Comparison of ENCODE assay signal across 6 cellular contexts in the genomic region with DNA sequence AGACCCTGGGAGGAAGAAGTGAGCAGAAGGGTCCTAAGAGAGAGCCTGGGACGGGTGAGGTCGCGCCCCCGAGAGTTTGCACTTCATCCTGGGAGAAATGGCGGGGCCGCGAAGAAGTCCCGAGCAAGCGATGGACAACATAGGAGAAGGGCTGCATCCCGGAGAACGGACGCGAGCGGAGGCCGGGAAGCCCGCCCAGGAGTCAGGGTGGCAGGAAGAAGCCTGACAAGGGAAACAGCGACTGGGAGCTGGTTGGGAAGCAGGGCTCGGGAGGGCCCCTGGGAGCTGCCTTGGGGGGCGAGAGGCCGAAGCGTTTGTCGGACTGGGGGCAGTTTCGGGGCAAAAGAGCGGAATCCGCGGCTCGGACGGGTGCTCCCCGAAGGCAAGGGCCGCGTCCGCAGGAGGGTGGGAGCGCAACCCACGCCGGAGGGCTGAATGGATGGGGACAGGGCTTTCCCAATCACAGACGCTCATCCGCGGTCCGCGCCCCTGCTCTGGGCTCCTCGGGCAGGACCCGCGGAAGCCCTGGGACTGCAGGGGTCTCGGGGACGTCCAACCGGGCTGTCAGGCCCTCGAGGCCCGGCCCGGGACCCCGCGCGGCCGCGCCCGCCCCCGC. TPM values are rescaled to one million over a fixed set of nuclear protein-coding genes. Genes with fewer than 3 reads are reported as not detected.
DNase-seq lines count a peak whose midpoint lies in the region; ATAC-seq and TF ChIP-seq lines count a peak whose summit lies in the region.

No MANE protein-coding gene starts in this region.

- H3K9me3 ChIP-seq in CD4-positive, alpha-beta memory T cell (ENCODE audit: control insufficient read depth in 1 of 2, low read length in 2 of 2), result no peaks in the 10 kb centered on the region

- intact Hi-C loops in CD4-positive, alpha-beta memory T cell (cut with micrococcal nuclease), result loop anchor here (1.0 kb wide), 4 partner anchors 9 to 21 kb away; a partner anchor contains a TSS

- H3K4me3 ChIP-seq in CD4-positive, alpha-beta memory T cell (ENCODE audit: low read length in 2 of 2), result peak overlapping the region; percentile 69 to 93
- H3K4me3 ChIP-seq in choroid plexus epithelial cell (ENCODE audit: low read depth, low read length), result peak overlapping the region; percentile 88

- H3K36me3 ChIP-seq in CD4-positive, alpha-beta memory T cell (ENCODE audit: insufficient read depth, low read length), result peaks cover 7% of the 10 kb centered on the region

- peak; percentile 18 for ATAC-seq in HG03159 (IDR thresholded peaks at IDR 0.05; ENCODE audit: unreplicated experiment)

- peaks cover 3 to 23% of the 10 kb centered on the region in 2 donors for H3K36me3 Mint-ChIP-seq in CD4-positive, alpha-beta memory T cell
- no peaks in the 10 kb centered on the region for H3K36me3 Mint-ChIP-seq in osteocyte (ENCODE audit: unreplicated experiment)

- H3K27ac Mint-ChIP-seq in CD4-positive, alpha-beta memory T cell, result peak overlapping the region; percentile 98 to 100 (median 99)
- H3K27ac Mint-ChIP-seq in osteocyte (ENCODE audit: unreplicated experiment), result peak overlapping the region; percentile 82

- no peaks in the 10 kb centered on the region for H3K9me3 Mint-ChIP-seq in CD4-positive, alpha-beta memory T cell
- no peaks in the 10 kb centered on the region for H3K9me3 Mint-ChIP-seq in osteocyte (ENCODE audit: unreplicated experiment)

- H3K27me3 Mint-ChIP-seq in CD4-positive, alpha-beta memory T cell, result peaks cover 0 to 3% of the 10 kb centered on the region in 2 donors
- H3K27me3 Mint-ChIP-seq in osteocyte (ENCODE audit: unreplicated experiment), result no peaks in the 10 kb centered on the region

- H3K4me1 Mint-ChIP-seq in CD4-positive, alpha-beta memory T cell, result peaks cover 13 to 43% (median 28%) of the 10 kb centered on the region in 4 donors
- H3K4me1 Mint-ChIP-seq in osteocyte (ENCODE audit: unreplicated experiment), result peaks cover 30% of the 10 kb centered on the region

- peak overlapping the region; percentile 98 to 100 (median 100) for H3K4me3 Mint-ChIP-seq in CD4-positive, alpha-beta memory T cell
- peak overlapping the region; percentile 98 for H3K4me3 Mint-ChIP-seq in osteocyte (ENCODE audit: unreplicated experiment)

- CTCF ChIA-PET in CD4-positive, alpha-beta memory T cell (lab: Charles Lee; ENCODE audit: partially characterized antibody), result interaction anchor here (0.7 to 2.0 kb wide), 3 partner anchors 9 to 45 kb away, joined by 3 to 9 read pairs (median 4); no protein-coding TSS in a partner anchor

- DNase-seq in CD4-positive, alpha-beta memory T cell, result peak in 1 of 5 donors; percentile 40
- DNase-seq in choroid plexus epithelial cell (ENCODE audit: low read depth) (no peak), osteocyte (ENCODE audit: extremely low spot score, unreplicated experiment) (no peak), dedifferentiated amniotic fluid mesenchymal stem cell (ENCODE audit: extremely low spot score) (no peak), UCSD-AML1 (lab: John Stamatoyannopoulos, UW; ENCODE audit: unreplicated experiment) (no peak)

- TF ChIP-seq CTCF in choroid plexus epithelial cell (conservative IDR thresholded peaks at IDR 0.05; ENCODE audit: low read depth, low read length) (no peak), osteocyte (IDR thresholded peaks at IDR 0.05) (no peak)

- peaks cover 42% of the 10 kb centered on the region for H3K4me1 ChIP-seq in CD4-positive, alpha-beta memory T cell (ENCODE audit: insufficient read depth, low read length)

- no peaks in the 10 kb centered on the region for H3K27me3 ChIP-seq in CD4-positive, alpha-beta memory T cell (ENCODE audit: insufficient read depth, low read length)

- POLR2A ChIA-PET in CD4-positive, alpha-beta memory T cell (lab: Charles Lee; ENCODE audit: partially characterized antibody), result interaction anchor here (0.6 to 7.8 kb wide), 10 partner anchors 9 to 583 kb away, joined by 3 to 81 read pairs (median 4); a partner anchor contains a TSS

- peak overlapping the region; percentile 95 for H3K27ac ChIP-seq in CD4-positive, alpha-beta memory T cell (ENCODE audit: low read depth, low read length)

RNA-seq across cellular contexts. Expression of a gene that starts 0.5 kb away (rescaled TPM):
- total RNA-seq in CD4-positive, alpha-beta memory T cell, result 100 to 1,000 TPM; 106 to 109 TPM
- 100 to 1,000 TPM; 138 to 204 TPM for polyA plus RNA-seq in CD4-positive, alpha-beta memory T cell
- 63.4 and 64.0 TPM in 2 replicates for total RNA-seq in osteocyte

RNA-seq across cellular contexts. Expression of a gene that starts 20.4 kb away (rescaled TPM):
- 1 to 10 TPM; 3.7 to 4.9 TPM for total RNA-seq in CD4-positive, alpha-beta memory T cell
- 1 to 10 TPM; 1.4 to 3.9 TPM for polyA plus RNA-seq in CD4-positive, alpha-beta memory T cell
- 6.8 and 7.4 TPM in 2 replicates for total RNA-seq in osteocyte

RNA-seq across cellular contexts. Expression of a gene that starts 20.4 kb away (rescaled TPM):
- 10 to 100 TPM; 23.4 to 29.1 TPM for total RNA-seq in CD4-positive, alpha-beta memory T cell
- polyA plus RNA-seq in CD4-positive, alpha-beta memory T cell, result 10 to 100 TPM in 1 of 2 donors, 1 to 10 TPM in 1; 9.8 to 15.5 TPM
- 75.8 and 79.4 TPM in 2 replicates for total RNA-seq in osteocyte

RNA-seq across cellular contexts. Expression of a gene that starts 21.4 kb away (rescaled TPM):
- 10 to 100 TPM; 17.9 to 19.3 TPM for total RNA-seq in CD4-positive, alpha-beta memory T cell
- polyA plus RNA-seq in CD4-positive, alpha-beta memory T cell, result 1 to 10 TPM in 1 of 2 donors, under 1 TPM in 1; 0.39 to 1.3 TPM
- 25.1 and 26.3 TPM in 2 replicates for total RNA-seq in osteocyte

RNA-seq across cellular contexts. Expression of a gene that starts 36.5 kb away (rescaled TPM):
- 10 to 100 TPM; 57.1 to 57.3 TPM for total RNA-seq in CD4-positive, alpha-beta memory T cell
- 10 to 100 TPM in 1 of 2 donors, 1 to 10 TPM in 1; 1.5 to 11.9 TPM for polyA plus RNA-seq in CD4-positive, alpha-beta memory T cell
- 29.8 and 39.3 TPM in 2 replicates for total RNA-seq in osteocyte
